In the genomic region with DNA sequence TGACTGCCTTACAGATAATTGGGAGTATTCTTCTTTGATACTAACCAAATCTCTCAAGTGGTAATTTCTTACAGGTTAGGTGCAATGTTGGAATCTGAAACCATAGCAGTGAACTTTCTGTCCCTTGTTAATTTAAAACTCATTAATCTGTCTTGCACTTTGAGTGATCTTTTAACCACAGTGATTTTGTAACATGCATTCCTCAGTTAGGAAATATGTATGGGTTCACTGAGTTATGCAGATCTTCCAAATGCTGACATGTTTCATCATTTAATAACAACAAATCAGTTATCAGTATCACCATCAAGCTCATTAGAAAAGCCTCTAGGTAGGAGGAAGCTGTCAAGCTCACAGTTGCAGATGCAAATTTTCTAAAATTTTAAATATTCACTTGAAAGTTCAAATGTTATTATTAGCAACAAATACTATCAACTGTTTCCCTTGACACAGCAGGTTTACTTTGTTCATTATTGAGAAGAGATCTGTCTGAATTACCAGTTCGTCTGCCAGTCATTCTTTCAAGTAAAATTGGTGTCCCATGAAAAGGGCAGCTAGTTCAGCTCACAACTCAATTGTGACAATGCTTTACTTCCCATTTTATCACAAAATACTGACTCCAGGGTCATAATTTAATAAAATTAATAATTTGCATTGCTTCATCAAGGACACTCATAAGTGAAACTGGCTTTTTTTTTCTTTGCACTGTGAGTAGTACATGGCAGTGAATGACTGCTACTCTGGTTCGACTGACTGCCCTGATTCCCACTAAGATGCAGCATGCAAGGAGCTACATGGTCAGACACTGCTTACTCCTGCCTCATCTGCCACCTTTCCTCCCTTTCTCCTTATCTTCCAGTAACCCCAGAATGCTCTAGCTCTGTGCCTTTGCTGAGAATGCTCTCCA, we compare ENCODE assay signal across 10 cellular contexts. TPM values are rescaled to one million over a fixed set of nuclear protein-coding genes. Genes with fewer than 3 reads are reported as not detected.
DNase-seq lines count a peak whose midpoint lies in the region; ATAC-seq and TF ChIP-seq lines count a peak whose summit lies in the region.
"Had no signal": no experiment of that assay in that cellular context is flagged by ENCODE, and none has a peak within 500 bp of the region (broad histone marks: within the 10 kb centered on the region; RNA-seq: fewer than 3 reads in every experiment).

No MANE protein-coding gene starts in this region.

- H3K4me3 ChIP-seq in upper lobe of right lung: no peak overlapping the region

- no peak overlapping the region for H3K4me3 Mint-ChIP-seq in stimulated activated effector memory CD8-positive, alpha-beta T cell treated with anti-CD3 and anti-CD28 coated beads, Interleukin-12 subunit alpha, Interleukin-12 subunit beta, amount 100 ng/mL, for 72 hours
- H3K4me3 Mint-ChIP-seq: naive B cell had no signal

- H3K4me1 Mint-ChIP-seq in stimulated activated effector memory CD8-positive, alpha-beta T cell treated with anti-CD3 and anti-CD28 coated beads, Interleukin-12 subunit alpha, Interleukin-12 subunit beta, amount 100 ng/mL, for 72 hours: peaks cover 6% of the 10 kb centered on the region
- H3K4me1 Mint-ChIP-seq: naive B cell had no signal

- H3K4me1 ChIP-seq in upper lobe of right lung: peaks cover 5% of the 10 kb centered on the region

- H3K27ac Mint-ChIP-seq in stimulated activated effector memory CD8-positive, alpha-beta T cell treated with anti-CD3 and anti-CD28 coated beads, Interleukin-12 subunit alpha, Interleukin-12 subunit beta, amount 100 ng/mL, for 72 hours: peak overlapping the region; percentile 29

- peak; percentile 11 for DNase-seq in SKM-1 treated with dmso at 0.1 percent for 144 hours (lab: John Stamatoyannopoulos, UW; ENCODE audit: unreplicated experiment)
- DNase-seq in SKM-1 (lab: John Stamatoyannopoulos, UW; ENCODE audit: unreplicated experiment): no peak
- peak; percentile 23 for DNase-seq in astrocyte of the hippocampus (ENCODE audit: low read depth, low spot score)
- DNase-seq in stimulated activated effector memory CD8-positive, alpha-beta T cell treated with anti-CD3 and anti-CD28 coated beads, Interleukin-12 subunit alpha, Interleukin-12 subunit beta, amount 100 ng/mL, for 72 hours (ENCODE audit: low spot score in 2 of 2): no peak
- DNase-seq in NCI-H345 (lab: John Stamatoyannopoulos, UW): no peak
- DNase-seq in HuH-7 (ENCODE audit: low spot score): no peak
- no peak for DNase-seq in upper lobe of right lung
- DNase-seq: naive B cell, SK-N-SH had no signal

- ATAC-seq in HG02884 (IDR thresholded peaks at IDR 0.05; ENCODE audit: unreplicated experiment) (peak; percentile 53), upper lobe of right lung (no peak)
- no peak for ATAC-seq in stimulated activated effector memory CD8-positive, alpha-beta T cell treated with anti-CD3 and anti-CD28 coated beads, Interleukin-12 subunit alpha, Interleukin-12 subunit beta, amount 100 ng/mL, for 72 hours

- peaks cover 82% of the 10 kb centered on the region for H3K36me3 Mint-ChIP-seq in stimulated activated effector memory CD8-positive, alpha-beta T cell treated with anti-CD3 and anti-CD28 coated beads, Interleukin-12 subunit alpha, Interleukin-12 subunit beta, amount 100 ng/mL, for 72 hours

- H3K9me3 Mint-ChIP-seq in stimulated activated effector memory CD8-positive, alpha-beta T cell treated with anti-CD3 and anti-CD28 coated beads, Interleukin-12 subunit alpha, Interleukin-12 subunit beta, amount 100 ng/mL, for 72 hours: no peaks in the 10 kb centered on the region
- H3K9me3 Mint-ChIP-seq: naive B cell had no signal

- TF ChIP-seq CTCF in upper lobe of right lung (IDR thresholded peaks at IDR 0.05): no peak

- H3K27ac ChIP-seq in upper lobe of right lung: no peak overlapping the region

- no peaks in the 10 kb centered on the region for H3K27me3 ChIP-seq in upper lobe of right lung

- peaks cover 82% of the 10 kb centered on the region for H3K36me3 ChIP-seq in upper lobe of right lung

- H3K9me3 ChIP-seq in upper lobe of right lung: no peaks in the 10 kb centered on the region
- H3K9me3 ChIP-seq: SK-N-SH had no signal

- intact Hi-C loops in upper lobe of right lung (cut with DNase I): no loop called here

RNA-seq across cellular contexts. Expression of a gene that starts 31.6 kb away (rescaled TPM):
- 52.7 TPM for total RNA-seq in upper lobe of right lung

Comparison
In these comparisons a context has a peak if more than half of its experiments do, and no peak if none do; other contexts are left out.
1. DNase-seq: peak in SKM-1 treated with dmso at 0.1 percent for 144 hours (single experiment) and astrocyte of the hippocampus (single experiment); none in SKM-1 (single experiment), stimulated activated effector memory CD8-positive, alpha-beta T cell treated with anti-CD3 and anti-CD28 coated beads, Interleukin-12 subunit alpha, Interleukin-12 subunit beta, amount 100 ng/mL, for 72 hours (0 of 2), NCI-H345 (single experiment), HuH-7 (single experiment) and upper lobe of right lung (single experiment).